In the genomic region with DNA sequence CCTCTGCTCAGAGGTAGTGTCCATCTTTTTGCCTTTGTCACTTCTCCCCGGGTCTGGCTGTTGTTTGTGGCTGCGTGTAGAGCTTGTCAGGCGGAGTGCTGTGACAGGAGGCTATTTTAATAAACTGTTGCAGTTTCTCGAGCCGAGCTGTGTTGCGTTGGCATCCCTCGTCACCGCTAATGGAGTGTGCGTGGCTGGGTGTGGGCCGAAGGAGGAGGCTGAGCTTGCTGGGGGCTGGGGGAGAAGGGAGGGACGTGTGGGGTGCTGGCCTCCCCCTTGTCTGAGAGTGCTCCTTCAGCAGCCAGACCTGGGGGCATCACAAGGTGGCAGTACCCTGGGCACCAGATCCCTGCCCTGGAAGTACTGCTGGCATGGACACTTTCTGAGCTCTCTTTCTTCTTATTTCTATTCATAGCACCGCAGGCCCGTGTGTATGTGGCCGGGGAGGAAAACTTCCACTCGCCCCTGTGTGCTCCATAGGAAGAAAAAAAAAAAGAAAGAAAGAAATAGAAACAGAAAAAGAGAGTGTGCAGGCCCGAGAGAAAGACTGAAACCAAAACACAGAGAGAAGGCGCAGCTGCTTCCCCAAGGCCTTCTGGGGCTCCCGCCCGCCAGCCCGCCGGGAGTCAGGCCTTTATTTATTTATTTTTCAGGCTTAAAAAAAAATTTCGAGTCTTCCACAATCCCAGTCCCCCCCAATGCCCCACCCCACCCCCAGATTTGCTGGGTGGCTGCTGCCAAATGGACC, we compare ENCODE assay signal across 8 cellular contexts. TPM values are rescaled to one million over a fixed set of nuclear protein-coding genes. Genes with fewer than 3 reads are reported as not detected.
DNase-seq lines count a peak whose midpoint lies in the region; ATAC-seq, FAIRE-seq and TF ChIP-seq lines count a peak whose summit lies in the region.

No MANE protein-coding gene starts in this region.

- no peak overlapping the region for H4K5ac ChIP-seq in H1 (ENCODE audit: insufficient read length, low read depth, low read length)

- peaks cover 3 to 22% of the 10 kb centered on the region in 2 experiments for H4K20me1 ChIP-seq in H1 (replicated peaks in 1 of 2; ENCODE audit: control insufficient read depth in 1 of 2, insufficient read depth in 2 of 2, low read length in 2 of 2)

- no peak for ATAC-seq in GM19397 (IDR thresholded peaks at IDR 0.05; ENCODE audit: unreplicated experiment)
- no peak for ATAC-seq in activated CD4-positive, CD25-positive, alpha-beta regulatory T cell treated with anti-CD3 and anti-CD28 coated beads, Interleukin-2, amount 50 U/mL, for 24 hours

- no peak for TF ChIP-seq RAD21 in H1 (IDR thresholded peaks at IDR 0.05 in 1 of 2, conservative IDR thresholded peaks at IDR 0.05 in 1 of 2; ENCODE audit: low read depth in 2 of 2, low read length in 2 of 2)

- no peaks in the 10 kb centered on the region for H3K79me2 ChIP-seq in H1 (ENCODE audit: control insufficient read depth in 1 of 2, insufficient read depth in 2 of 2, low read length in 2 of 2)

- no peaks in the 10 kb centered on the region for H3K79me1 ChIP-seq in H1 (ENCODE audit: low read depth, low read length)

- TF ChIP-seq CTCF in H1 (IDR thresholded peaks at IDR 0.05; ENCODE audit: control extremely low read depth in 1 of 3, insufficient read depth in 1 of 3, low read depth in 1 of 3, low read length in 3 of 3) (no peak), ovary (IDR thresholded peaks at IDR 0.05) (no peak)

- H2BK20ac ChIP-seq in H1 (ENCODE audit: low read length) = no peak overlapping the region; the same call in 1 of the 2 replicates

- no peak overlapping the region for H2AK5ac ChIP-seq in H1 (ENCODE audit: low read depth, low read length)

- H3K4me1 ChIP-seq in H1 (replicated peaks in 1 of 4; ENCODE audit: control insufficient read depth in 3 of 4, insufficient read depth in 4 of 4, low read length in 3 of 4) = peaks cover 11 to 40% (median 31%) of the 10 kb centered on the region in 4 experiments
- H3K4me1 ChIP-seq in ovary (ENCODE audit: insufficient read depth) = peaks cover 44% of the 10 kb centered on the region

- H2BK5ac ChIP-seq in H1 (ENCODE audit: low read depth, low read length) = no peak overlapping the region

- intact Hi-C loops in ovary (cut with DNase I) = loop anchor here in 1 of 4 donors (5.0 kb wide), 1 partner anchor 35 kb away; no protein-coding TSS in a partner anchor

- H3K14ac ChIP-seq in H1 (ENCODE audit: insufficient read length) = no peak overlapping the region

- H2BK120ac ChIP-seq in H1 (replicated peaks; ENCODE audit: low read depth, low read length) = no peak overlapping the region

- H3K9ac ChIP-seq in H1 (replicated peaks in 1 of 4; ENCODE audit: extremely low read depth in 1 of 4, low read depth in 3 of 4, low read length in 3 of 4) = no peak overlapping the region

- CTCF ChIA-PET in H1 (lab: Charles Lee; ENCODE audit: partially characterized antibody) = interaction anchor here (1.0 to 15.0 kb wide), 10 partner anchors 8 to 72 kb away, joined by 4 to 760 read pairs (median 8); no protein-coding TSS in a partner anchor

- peaks cover 2% of the 10 kb centered on the region; the same call in 1 of the 2 replicates for H3K23me2 ChIP-seq in H1 (ENCODE audit: low read depth, low read length)

- peaks cover 79 to 98% (median 96%) of the 10 kb centered on the region in 4 experiments for H3K27me3 ChIP-seq in H1 (replicated peaks in 1 of 4; ENCODE audit: control insufficient read depth in 3 of 4, extremely low read depth in 1 of 4, insufficient read depth in 3 of 4, low read length in 3 of 4)
- no peaks in the 10 kb centered on the region for H3K27me3 ChIP-seq in ovary

- H4K91ac ChIP-seq in H1 (replicated peaks; ENCODE audit: insufficient read length, low read length) = no peak overlapping the region

- H3K36me3 ChIP-seq in H1 (ENCODE audit: control insufficient read depth in 2 of 4, insufficient read depth in 4 of 4, low read length in 3 of 4) (peaks cover 0 to 2% (median 0%) of the 10 kb centered on the region in 4 experiments; a peak in 1 of 8 replicates), ovary (no peaks in the 10 kb centered on the region)

- no peak for TF ChIP-seq POLR2A in H1 (IDR thresholded peaks at IDR 0.05; ENCODE audit: control extremely low read depth in 1 of 2, low read depth in 2 of 2, low read length in 2 of 2)
- TF ChIP-seq POLR2A in ovary (IDR thresholded peaks at IDR 0.05) = no peak

- TF ChIP-seq EP300 in H1 (IDR thresholded peaks at IDR 0.05; ENCODE audit: borderline replicate concordance in 1 of 2, low read depth in 2 of 2, low read length in 2 of 2) (no peak), ovary (IDR thresholded peaks at IDR 0.05) (no peak)

- no peak for FAIRE-seq in H1 (lab: Jason Lieb, UNC)

- DNase-seq in COR-L47 (lab: John Stamatoyannopoulos, UW) = peak; percentile 67
- peak; percentile 89 for DNase-seq in NCI-H2171 treated with DMSO at 0.1 percent for 48 hours (lab: John Stamatoyannopoulos, UW)
- no peak for DNase-seq in H1 (ENCODE audit: low read depth in 1 of 2, low spot score in 2 of 2)
- DNase-seq in ovary = peak in 3 of 5 donors; percentile 61 to 71 (median 63)
- DNase-seq in NCI-H187 (lab: John Stamatoyannopoulos, UW) = no peak
- DNase-seq in NCI-H524 (lab: John Stamatoyannopoulos, UW) = no peak

- H3K23ac ChIP-seq in H1 (ENCODE audit: insufficient read length) = no peak overlapping the region

- no peak overlapping the region; the same call in 1 of the 2 replicates for H2BK15ac ChIP-seq in H1 (ENCODE audit: low read length)

- H3K27ac ChIP-seq in H1 (ENCODE audit: low read depth, low read length) = no peak overlapping the region
- H3K27ac ChIP-seq in ovary = peak overlapping the region; percentile 85 to 89

- H2BK12ac ChIP-seq in H1 (ENCODE audit: low read depth, low read length) = peak overlapping the region; percentile 94; the same call in 1 of the 2 replicates

- 9% methylated on average over 21 of the region's 22 CpGs; no CpG with 5 or more reads in 1 of the 2 experiments for WGBS in H1 (ENCODE audit: extremely low coverage in 1 of 2, insufficient coverage in 1 of 2, insufficient read length in 1 of 2, insufficient replicate concordance in 2 of 2, low coverage in 1 of 2, low lambda C conversion rate in 2 of 2, missing lambda C conversion rate in 1 of 2), 2 experiments
- 3 to 5% (median 5%) methylated on average over 22 of the region's 22 CpGs for WGBS in ovary, 3 donors

- no peak overlapping the region for H2AFZ ChIP-seq in H1 (ENCODE audit: low read length)

- peak overlapping the region; percentile 38 for H3K18ac ChIP-seq in H1 (ENCODE audit: extremely low read depth, low read length)

- no peak overlapping the region; the same call in 1 of the 2 replicates for H4K8ac ChIP-seq in H1 (ENCODE audit: extremely low read depth, insufficient read depth, low read length)

- H3K4me3 ChIP-seq in H1 (ENCODE audit: extremely low read depth in 1 of 4, insufficient read depth in 2 of 4, low read depth in 3 of 4, low read length in 4 of 4) (peak overlapping the region in 1 of 4 experiments; percentile 46; a peak in 2 of 8 replicates), ovary (peak overlapping the region; percentile 32)

- no peak overlapping the region for H3K56ac ChIP-seq in H1 (replicated peaks; ENCODE audit: insufficient read length, low read depth, low read length)

- POLR2A ChIA-PET in H1 (lab: Charles Lee; ENCODE audit: partially characterized antibody) = interaction anchor here (0.8 to 3.1 kb wide), 5 partner anchors 9 to 74 kb away, joined by 3 to 16 read pairs (median 6); no protein-coding TSS in a partner anchor

- no peaks in the 10 kb centered on the region for H3K9me3 ChIP-seq in H1 (ENCODE audit: insufficient read depth in 2 of 2, low read depth in 1 of 2, low read length in 1 of 2)
- no peaks in the 10 kb centered on the region for H3K9me3 ChIP-seq in ovary

- H3K4ac ChIP-seq in H1 (replicated peaks; ENCODE audit: insufficient read length, low read depth, low read length) = no peak overlapping the region

- peak overlapping the region in 1 of 2 experiments; percentile 65; a peak in 2 of 4 replicates for H3K4me2 ChIP-seq in H1 (ENCODE audit: insufficient read depth in 1 of 2, low read depth in 2 of 2, low read length in 2 of 2)

TF ChIP-seq in H1, 55 proteins besides CTCF, POLR2A, EP300 and RAD21:
- peak; percentile 94 for TF ChIP-seq RNF2 (IDR thresholded peaks at IDR 0.05; ENCODE audit: borderline replicate concordance, low read depth, low read length, missing control alignments, poor library complexity, severe bottlenecking)
- no peak for TF ChIP-seq ASH2L (IDR thresholded peaks at IDR 0.05; ENCODE audit: low read length)
- peak; percentile 71 for TF ChIP-seq EZH2 (IDR thresholded peaks at IDR 0.05; ENCODE audit: low read depth, low read length, severe bottlenecking)
- TF ChIP-seq CTBP2 (IDR thresholded peaks at IDR 0.05; ENCODE audit: borderline replicate concordance, insufficient read depth, insufficient read length, low read length) = peak; percentile 67
- TF ChIP-seq SUZ12 (IDR thresholded peaks at IDR 0.05; ENCODE audit: low read length) = peak; percentile 79

RNA-seq across cellular contexts. Expression of gene NFIX, which starts 27.0 kb away (rescaled TPM):
- total RNA-seq in H1 (2021; fragmentation: NEBNext Ultra II Directional; extraction: Animal tissue kit (Norgen Biotek cat#: 25700)) = 0.20 and 0.27 TPM in 2 replicates
- polyA plus RNA-seq in H1 (2011; rRNA removed) (0.03 and 0.08 TPM in 2 replicates), ovary (10 to 100 TPM; 76.9 to 82.2 TPM)
- polyA plus RNA-seq in H1 (2011; cell fraction: cytosol; rRNA removed) = 0.05 TPM
- 0.14 TPM for polyA plus RNA-seq in H1 (2011; cell fraction: nucleus; rRNA removed)
- 0.09 to 0.22 TPM (median 0.12 TPM) in 3 of 4 replicates, not detected in the other for polyA plus RNA-seq in H1 (2012, experiment 1 of 2)
- polyA plus RNA-seq in H1 (2012, experiment 2 of 2) = 0.07 TPM
- polyA plus RNA-seq in H1 (2013, experiment 1 of 2) = 0.26 TPM
- polyA plus RNA-seq in H1 (2013, experiment 2 of 2) = 0.18 TPM
- 0.02 and 0.13 TPM in 2 replicates for polyA minus RNA-seq in H1 (2011; rRNA and poly(A)+ RNA removed)
- polyA minus RNA-seq in H1 (2011; cell fraction: cytosol; rRNA and poly(A)+ RNA removed) = not detected
- polyA minus RNA-seq in H1 (2011; cell fraction: nucleus; rRNA and poly(A)+ RNA removed) = 0.40 TPM
- 100 to 1,000 TPM in 5 of 7 donors, 10 to 100 TPM in 2; 30.3 to 256 (median 223) TPM for total RNA-seq in ovary

RNA-seq across cellular contexts. Expression of gene DAND5, which starts 52.9 kb away (rescaled TPM):
- total RNA-seq in H1 (2021; fragmentation: NEBNext Ultra II Directional; extraction: Animal tissue kit (Norgen Biotek cat#: 25700)) = 0.17 and 0.25 TPM in 2 replicates
- polyA plus RNA-seq in H1 (2011; rRNA removed) (0.13 and 0.14 TPM in 2 replicates), ovary (not detected)
- 0.23 TPM for polyA plus RNA-seq in H1 (2011; cell fraction: cytosol; rRNA removed)
- 0.29 TPM for polyA plus RNA-seq in H1 (2011; cell fraction: nucleus; rRNA removed)
- polyA plus RNA-seq in H1 (2012, experiment 1 of 2) = 0.25 to 0.41 TPM (median 0.35 TPM) in 4 replicates
- polyA plus RNA-seq in H1 (2012, experiment 2 of 2) = not detected
- 0.20 TPM for polyA plus RNA-seq in H1 (2013, experiment 1 of 2)
- 0.18 TPM for polyA plus RNA-seq in H1 (2013, experiment 2 of 2)
- polyA minus RNA-seq in H1 (2011; rRNA and poly(A)+ RNA removed) = 0.32 TPM in 2 replicates
- not detected for polyA minus RNA-seq in H1 (2011; cell fraction: cytosol; rRNA and poly(A)+ RNA removed)
- not detected for polyA minus RNA-seq in H1 (2011; cell fraction: nucleus; rRNA and poly(A)+ RNA removed)
- total RNA-seq in ovary = under 1 TPM in 2 of 7 donors, not detected in 5; 0.11 to 0.15 TPM

Comparison
In these comparisons a context has a peak if more than half of its experiments do, and no peak if none do; other contexts are left out.
1. DNase-seq: peak in COR-L47 (single experiment), NCI-H2171 treated with DMSO at 0.1 percent for 48 hours (single experiment) and ovary (3 of 5); none in H1 (0 of 2), NCI-H187 (0 of 2) and NCI-H524 (0 of 2).
2. RNA of gene NFIX, which starts 27.0 kb away (total RNA-seq): 30.3 to 256 TPM in ovary; 0.20 to 0.27 TPM in H1; every median in the first group is over 10 times any median in the second.